ENCODE assay signal across 8 cellular contexts in genomic region chr17:50064253-50064991, GRCh38. TPM values are rescaled to one million over a fixed set of nuclear protein-coding genes. Genes with fewer than 3 reads are reported as not detected.
DNase-seq lines count a peak whose midpoint lies in the region; ATAC-seq lines count a peak whose summit lies in the region.

No MANE protein-coding gene starts in this region.

- WGBS in trophoblast cell (ENCODE audit: extremely low coverage, insufficient coverage, insufficient read length), result no CpG with 5 or more reads among the region's 20 CpGs

- H2BK120ac ChIP-seq in trophoblast cell (ENCODE audit: insufficient read depth, low read length, poor library complexity), result peak overlapping the region; percentile 62

- H3K4me2 ChIP-seq in BLaER1 treated with 17β-estradiol and CSF1 and Interleukin-3, amounts not matched to agents 10 nM and 100 nM, result peak overlapping the region in 6 of 11 experiments; percentile 10 to 74 (median 66); a peak in 10 of 22 replicates
- H3K4me2 ChIP-seq in trophoblast cell (ENCODE audit: low read length), result peak overlapping the region; percentile 24

- H3K27me3 ChIP-seq in BLaER1 treated with 17β-estradiol and CSF1 and Interleukin-3, amounts not matched to agents 10 nM and 100 nM, result no peaks in the 10 kb centered on the region; a peak in 3 of 22 replicates
- no peaks in the 10 kb centered on the region for H3K27me3 ChIP-seq in SJSA1 (replicated peaks)
- H3K27me3 ChIP-seq in trophoblast cell (ENCODE audit: insufficient read depth, low read length), result no peaks in the 10 kb centered on the region

- peaks cover 1% of the 10 kb centered on the region for H3K79me2 ChIP-seq in trophoblast cell (ENCODE audit: control insufficient read depth, insufficient read depth, low read length, poor library complexity)

- peak overlapping the region; percentile 68 for H3K18ac ChIP-seq in trophoblast cell (ENCODE audit: low read length)

- no peak for ATAC-seq in HG03097 (IDR thresholded peaks at IDR 0.05; ENCODE audit: low FRiP score, unreplicated experiment)
- ATAC-seq in GM21390 (IDR thresholded peaks at IDR 0.05; ENCODE audit: unreplicated experiment), result no peak

- H4K20me1 ChIP-seq in BLaER1 treated with 17β-estradiol and CSF1 and Interleukin-3, amounts not matched to agents 10 nM and 100 nM, result peaks cover 0 to 4% (median 0%) of the 10 kb centered on the region in 11 experiments; a peak in 3 of 22 replicates

- peaks cover 11 to 56% (median 18%) of the 10 kb centered on the region in 10 experiments for H3K4me1 ChIP-seq in BLaER1 treated with 17β-estradiol and CSF1 and Interleukin-3, amounts not matched to agents 10 nM and 100 nM
- H3K4me1 ChIP-seq in SJSA1 (replicated peaks) (peaks cover 75% of the 10 kb centered on the region), trophoblast cell (ENCODE audit: control insufficient read depth in 1 of 2, insufficient read depth in 2 of 2, low read length in 2 of 2) (peaks cover 39 to 44% of the 10 kb centered on the region in 2 experiments)

- no peak overlapping the region; a peak in 3 of 22 replicates for H3K27ac ChIP-seq in BLaER1 treated with 17β-estradiol and CSF1 and Interleukin-3, amounts not matched to agents 10 nM and 100 nM
- H3K27ac ChIP-seq in SJSA1 (peak overlapping the region; percentile 92), trophoblast cell (ENCODE audit: low read depth, low read length) (peak overlapping the region; percentile 73)

- peak overlapping the region; percentile 80 for H4K91ac ChIP-seq in trophoblast cell (ENCODE audit: low read depth, low read length)

- H3K23ac ChIP-seq in trophoblast cell (ENCODE audit: low read length), result no peak overlapping the region

- H3K79me1 ChIP-seq in trophoblast cell (ENCODE audit: low read length), result peaks cover 15% of the 10 kb centered on the region

- DNase-seq in SJSA1 (ENCODE audit: low read depth in 1 of 2, low spot score in 2 of 2), result peak; percentile 99 to 100
- peak; percentile 85 for DNase-seq in fibroblast of peridontal ligament (ENCODE audit: extremely low read depth)
- DNase-seq in trophoblast cell, result peak; percentile 86 to 88
- DNase-seq in NCI-H2107 (lab: John Stamatoyannopoulos, UW), result no peak
- DNase-seq in stimulated activated CD4-positive, alpha-beta T cell treated with anti-CD3 and anti-CD28 coated beads, Interleukin-12 subunit alpha, Interleukin-12 subunit beta, amount 100 ng/mL, for 4 hours, result no peak

- peak overlapping the region; percentile 67 for H3K14ac ChIP-seq in trophoblast cell (ENCODE audit: low read length)

- peak overlapping the region; percentile 15 for H4K8ac ChIP-seq in trophoblast cell (ENCODE audit: low read depth, low read length)

- H4K12ac ChIP-seq in trophoblast cell (ENCODE audit: low read depth, low read length), result no peak overlapping the region

- no peaks in the 10 kb centered on the region for H3K9me3 ChIP-seq in BLaER1 treated with 17β-estradiol and CSF1 and Interleukin-3, amounts not matched to agents 10 nM and 100 nM (replicated peaks in 1 of 11)
- no peaks in the 10 kb centered on the region for H3K9me3 ChIP-seq in SJSA1 (replicated peaks)
- no peaks in the 10 kb centered on the region for H3K9me3 ChIP-seq in trophoblast cell (ENCODE audit: insufficient read depth, low read depth, low read length)

- peak overlapping the region in 2 of 11 experiments; percentile 11 to 14; a peak in 1 of 22 replicates for H3K9ac ChIP-seq in BLaER1 treated with 17β-estradiol and CSF1 and Interleukin-3, amounts not matched to agents 10 nM and 100 nM
- no peak overlapping the region for H3K9ac ChIP-seq in trophoblast cell (ENCODE audit: low read length)

- H2AK5ac ChIP-seq in trophoblast cell (ENCODE audit: low read length), result peak overlapping the region; percentile 10

- no peak overlapping the region for H3K4me3 ChIP-seq in BLaER1 treated with 17β-estradiol and CSF1 and Interleukin-3, amounts not matched to agents 10 nM and 100 nM
- H3K4me3 ChIP-seq in SJSA1, result no peak overlapping the region
- H3K4me3 ChIP-seq in trophoblast cell (ENCODE audit: low read depth, low read length), result no peak overlapping the region

- H2BK12ac ChIP-seq in trophoblast cell (ENCODE audit: low read length), result peak overlapping the region; percentile 29

- peak overlapping the region; percentile 47 for H2BK5ac ChIP-seq in trophoblast cell (ENCODE audit: low read depth, low read length, poor library complexity)

- H2AFZ ChIP-seq in trophoblast cell (ENCODE audit: insufficient read depth, low read length, poor library complexity), result no peak overlapping the region

- no peaks in the 10 kb centered on the region for H3K36me3 ChIP-seq in BLaER1 treated with 17β-estradiol and CSF1 and Interleukin-3, amounts not matched to agents 10 nM and 100 nM
- H3K36me3 ChIP-seq in SJSA1, result peaks cover 79% of the 10 kb centered on the region
- peaks cover 12 to 14% of the 10 kb centered on the region in 2 experiments for H3K36me3 ChIP-seq in trophoblast cell (ENCODE audit: control insufficient read depth in 1 of 2, insufficient read depth in 2 of 2, low read length in 2 of 2)

- peak overlapping the region; percentile 48 for H3K4ac ChIP-seq in trophoblast cell (ENCODE audit: low read depth, low read length)

RNA-seq across cellular contexts. Expression of gene ITGA3, which starts 8.5 kb away (rescaled TPM):
- total RNA-seq in SJSA1 (2014; rRNA removed; shearing (Covaris generic)), result 142 and 195 TPM in 2 replicates
- polyA plus RNA-seq in trophoblast cell (2013), result 63.3 and 65.7 TPM in 2 replicates

RNA-seq across cellular contexts. Expression of gene PDK2, which starts 30.7 kb away (rescaled TPM):
- total RNA-seq in SJSA1 (2014; rRNA removed; shearing (Covaris generic)), result 22.2 and 25.3 TPM in 2 replicates
- polyA plus RNA-seq in trophoblast cell (2013), result 16.1 and 16.2 TPM in 2 replicates

Comparison
In these comparisons a context has a peak if more than half of its experiments do, and no peak if none do; other contexts are left out.
1. H3K27ac ChIP-seq: peak in SJSA1 (single experiment) and trophoblast cell (single experiment); none in BLaER1 treated with 17β-estradiol and CSF1 and Interleukin-3, amounts not matched to agents 10 nM and 100 nM (0 of 11).
2. DNase-seq: peak in SJSA1 (2 of 2), fibroblast of peridontal ligament (single experiment) and trophoblast cell (2 of 2); none in NCI-H2107 (single experiment) and stimulated activated CD4-positive, alpha-beta T cell treated with anti-CD3 and anti-CD28 coated beads, Interleukin-12 subunit alpha, Interleukin-12 subunit beta, amount 100 ng/mL, for 4 hours (single experiment).